ENCODE assay signal across 11 cellular contexts in the genomic region with DNA sequence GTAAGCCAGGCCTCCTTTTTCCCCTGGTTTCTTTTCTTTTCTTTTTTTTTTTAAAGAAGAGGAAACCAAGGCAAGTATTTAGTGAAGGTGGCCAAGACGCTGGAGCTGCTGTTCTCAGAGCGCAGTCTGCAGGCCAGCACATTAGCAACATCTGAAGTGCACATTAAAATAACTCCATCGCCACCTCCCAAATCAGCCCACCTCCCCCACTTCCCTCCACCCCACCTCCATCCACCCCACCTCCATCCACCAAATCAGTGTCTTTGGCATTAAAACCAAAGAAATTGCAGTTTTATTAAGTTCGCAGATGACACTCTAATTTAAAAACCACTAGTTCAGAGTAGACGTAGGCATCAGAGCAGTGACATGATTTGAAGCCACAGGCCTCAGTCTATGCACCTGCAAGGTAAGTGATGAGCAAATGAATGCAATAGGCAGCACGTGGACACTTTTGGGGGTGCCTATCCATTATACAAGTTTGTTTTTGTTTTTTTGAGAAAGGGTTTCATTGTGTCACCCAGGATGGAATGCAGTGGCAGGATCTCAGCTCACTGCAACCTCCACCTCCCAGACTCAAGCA.
DNase-seq lines count a peak whose midpoint lies in the region; ATAC-seq, FAIRE-seq and TF ChIP-seq lines count a peak whose summit lies in the region.
"Had no signal": no experiment of that assay in that cellular context is flagged by ENCODE, and none has a peak within 500 bp of the region (broad histone marks: within the 10 kb centered on the region; RNA-seq: fewer than 3 reads in every experiment).

No MANE protein-coding gene starts in this region.

- POLR2A ChIA-PET in GM12878 (lab: Charles Lee) = no interaction called here

- RAD21 ChIA-PET in GM12878 (lab: Charles Lee; ENCODE audit: unreplicated experiment) = interaction anchor here (1.1 to 2.8 kb wide), 2 partner anchors 11 to 33 kb away, joined by 3 to 11 read pairs; no protein-coding TSS in a partner anchor

- H3K4me2 ChIP-seq in GM12878 (ENCODE audit: control insufficient read depth, insufficient read depth) = peak overlapping the region; percentile 77

- no peaks in the 10 kb centered on the region for H3K9me3 ChIP-seq in GM12878 (replicated peaks; ENCODE audit: control insufficient read depth, insufficient read depth, low read length)
- H3K9me3 ChIP-seq in muscle layer of duodenum (ENCODE audit: control insufficient read depth in 1 of 2, low read length in 2 of 2) = no peaks in the 10 kb centered on the region
- no peaks in the 10 kb centered on the region for H3K9me3 ChIP-seq in BE2C

- no peak overlapping the region for H2AFZ ChIP-seq in GM12878 (ENCODE audit: control insufficient read depth, low read depth, low read length)

- H3K27me3 ChIP-seq in GM12878 (replicated peaks in 1 of 2; ENCODE audit: control insufficient read depth in 2 of 2, insufficient read depth in 2 of 2, low read length in 1 of 2) (peaks cover 0 to 2% of the 10 kb centered on the region in 2 experiments; a peak in 1 of 4 replicates), muscle layer of duodenum (ENCODE audit: low read depth, low read length) (no peaks in the 10 kb centered on the region), BE2C (no peaks in the 10 kb centered on the region; the same call in 1 of the 2 replicates)

- H3K9me3 Mint-ChIP-seq in HFFc6 (no peaks in the 10 kb centered on the region), nephron progenitor cell (no peaks in the 10 kb centered on the region)

- TF ChIP-seq POLR2A in GM12878 (IDR thresholded peaks at IDR 0.05; ENCODE audit: low read depth, low read length) = no peak

- H3K36me3 Mint-ChIP-seq in HFFc6 (ENCODE audit: low read depth) (no peaks in the 10 kb centered on the region), nephron progenitor cell (ENCODE audit: low read depth) (no peaks in the 10 kb centered on the region)

- ATAC-seq in GM12878 = peak; percentile 19
- no peak for ATAC-seq in HG02798 (IDR thresholded peaks at IDR 0.05; ENCODE audit: poor library complexity, unreplicated experiment)
- ATAC-seq: K562 had no signal

- H3K27ac ChIP-seq in GM12878 (ENCODE audit: control insufficient read depth, insufficient read depth) = no peak overlapping the region
- peak overlapping the region; percentile 58 for H3K27ac ChIP-seq in muscle layer of duodenum (ENCODE audit: low read length)

- no peak overlapping the region for H3K9ac ChIP-seq in GM12878 (ENCODE audit: control insufficient read depth, insufficient read depth, low read length)

- FAIRE-seq in GM12878 (lab: Jason Lieb, UNC) = no peak
- FAIRE-seq: G401.6, H1, K562 had no signal

- H3K4me3 ChIP-seq in AG10803 (ENCODE audit: low read length) (peak overlapping the region; percentile 50), GM12878 (peak overlapping the region; percentile 40; the same call in 1 of the 2 replicates), muscle layer of duodenum (ENCODE audit: low read depth in 1 of 2, low read length in 2 of 2) (peak overlapping the region; percentile 17 to 34), BE2C (ENCODE audit: low read depth, low read length) (no peak overlapping the region)
- H3K4me3 ChIP-seq: K562 had no signal

- H3K27ac Mint-ChIP-seq in HFFc6 (peak overlapping the region; percentile 88), nephron progenitor cell (no peak overlapping the region)

- BruUV-seq in GM12878 (replicated peaks; lab: Mats Ljungman, UMichigan) = no TSS peak

- H3K4me1 Mint-ChIP-seq in HFFc6 (ENCODE audit: low read depth) = no peaks in the 10 kb centered on the region
- no peaks in the 10 kb centered on the region for H3K4me1 Mint-ChIP-seq in nephron progenitor cell

- TF ChIP-seq CTCF in AG10803 (conservative IDR thresholded peaks at IDR 0.05; ENCODE audit: low read length) = no peak
- no peak for TF ChIP-seq CTCF in HFFc6 (IDR thresholded peaks at IDR 0.05)
- TF ChIP-seq CTCF in GM12878 (IDR thresholded peaks at IDR 0.05 in 2 of 3, conservative IDR thresholded peaks at IDR 0.05 in 1 of 3; ENCODE audit: control insufficient read depth in 2 of 3, extremely low read depth in 1 of 3, insufficient read depth in 1 of 3, low read depth in 3 of 3, low read length in 3 of 3) = no peak
- no peak for TF ChIP-seq CTCF in BE2C (IDR thresholded peaks at IDR 0.05; ENCODE audit: low read depth, low read length)
- TF ChIP-seq CTCF in nephron progenitor cell (IDR thresholded peaks at IDR 0.05) = no peak

- in situ Hi-C loops in GM12878 (cut with MboI) = no loop called here

- no peaks in the 10 kb centered on the region for H3K79me2 ChIP-seq in GM12878 (ENCODE audit: control insufficient read depth, insufficient read depth, low read length)

- SMC1A ChIA-PET in GM12878 (lab: Charles Lee; ENCODE audit: uncharacterized antibody, unreplicated experiment) = interaction anchor here (1.4 to 1.9 kb wide), 2 partner anchors 11 to 34 kb away, joined by 5 to 7 read pairs; no protein-coding TSS in a partner anchor

- CTCF ChIA-PET in GM12878 (lab: Yijun Ruan, JAX) = interaction anchor here (0.7 to 3.7 kb wide), 6 partner anchors 11 to 284 kb away, joined by 3 to 27 read pairs (median 6); no protein-coding TSS in a partner anchor

- TF ChIP-seq EP300 in GM12878 (IDR thresholded peaks at IDR 0.05; ENCODE audit: borderline replicate concordance in 1 of 2, control insufficient read depth in 1 of 2, low read depth in 2 of 2, low read length in 2 of 2) = no peak

- H3K4me3 Mint-ChIP-seq in HFFc6 (peak overlapping the region; percentile 70; the same call in 1 of the 2 replicates), nephron progenitor cell (no peak overlapping the region)

- H4K20me1 ChIP-seq in GM12878 (ENCODE audit: control insufficient read depth, insufficient read depth) = no peaks in the 10 kb centered on the region

- peaks cover 8% of the 10 kb centered on the region; the same call in 1 of the 2 replicates for H3K4me1 ChIP-seq in GM12878 (ENCODE audit: control insufficient read depth, insufficient read depth, low read length)
- H3K4me1 ChIP-seq in muscle layer of duodenum (ENCODE audit: control insufficient read depth in 1 of 2, insufficient read depth in 2 of 2, low read length in 2 of 2) = peaks cover 6 to 7% of the 10 kb centered on the region in 2 donors
- no peaks in the 10 kb centered on the region; the same call in 1 of the 2 replicates for H3K4me1 ChIP-seq in BE2C

- 0% methylated on average over 3 of the region's 6 CpGs for WGBS in GM12878 (ENCODE audit: insufficient coverage, insufficient replicate concordance, low lambda C conversion rate, missing lambda C conversion rate)

- H3K36me3 ChIP-seq in GM12878 (ENCODE audit: control insufficient read depth in 2 of 2, insufficient read depth in 2 of 2, low read length in 1 of 2) (no peaks in the 10 kb centered on the region), muscle layer of duodenum (ENCODE audit: control insufficient read depth in 1 of 2, insufficient read depth in 2 of 2, low read length in 2 of 2) (no peaks in the 10 kb centered on the region), BE2C (no peaks in the 10 kb centered on the region)

- TF ChIP-seq RAD21 in GM12878 (IDR thresholded peaks at IDR 0.05; ENCODE audit: insufficient read depth, low read depth, low read length) = no peak

- no peak for DNase-seq in AG10803 (ENCODE audit: low read depth)
- DNase-seq in HFFc6 = no peak
- DNase-seq in GM12878 (ENCODE audit: low read depth, low spot score) = no peak
- no peak for DNase-seq in BE2C
- DNase-seq in DMS 273 (lab: John Stamatoyannopoulos, UW; ENCODE audit: unreplicated experiment) = no peak
- DNase-seq in nephron progenitor cell = no peak

- intact Hi-C loops in GM12878 (cut with micrococcal nuclease; ENCODE audit: unreplicated experiment) = loop anchor here (1.0 kb wide), 1 partner anchor 29 kb away; no protein-coding TSS in a partner anchor

- H3K27me3 Mint-ChIP-seq in HFFc6 (ENCODE audit: insufficient read depth) = peaks cover 3% of the 10 kb centered on the region; the same call in 1 of the 2 replicates
- H3K27me3 Mint-ChIP-seq in nephron progenitor cell (ENCODE audit: low read depth, poor library complexity) = no peaks in the 10 kb centered on the region

TF ChIP-seq in GM12878, 131 proteins besides CTCF, POLR2A, EP300 and RAD21 (continues in another document):
- TF ChIP-seq EZH2 (IDR thresholded peaks at IDR 0.05; ENCODE audit: borderline replicate concordance, control insufficient read depth, low read depth, low read length) (no peak), IKZF1 (conservative IDR thresholded peaks at IDR 0.05) (no peak), ATF2 (IDR thresholded peaks at IDR 0.05; ENCODE audit: low read length) (no peak), BCL11A (IDR thresholded peaks at IDR 0.05; ENCODE audit: low read depth, low read length) (no peak)
